19 cellular contexts compared by ENCODE assay signal in genomic region chr5:131387236-131387635, GRCh38.
DNase-seq lines count a peak whose midpoint lies in the region; ATAC-seq and TF ChIP-seq lines count a peak whose summit lies in the region.
"Had no signal": no experiment of that assay in that cellular context is flagged by ENCODE, and none has a peak within 500 bp of the region (broad histone marks: within the 10 kb centered on the region; RNA-seq: fewer than 3 reads in every experiment).

No MANE protein-coding gene starts in this region.

- H3K4me3 ChIP-seq in cardiac muscle cell = no peak overlapping the region
- no peak overlapping the region for H3K4me3 ChIP-seq in heart right ventricle
- no peak overlapping the region for H3K4me3 ChIP-seq in naive thymus-derived CD4-positive, alpha-beta T cell (ENCODE audit: low read length)
- H3K4me3 ChIP-seq: body of pancreas, GM23248, vagina had no signal

- no peak overlapping the region for H2BK120ac ChIP-seq in H9 (ENCODE audit: low read depth, low read length, poor library complexity, severe bottlenecking)

- H3K9me3 Mint-ChIP-seq in activated naive CD8-positive, alpha-beta T cell treated with anti-CD3 and anti-CD28 coated beads, Interleukin-2, amount 10 ng/mL, durations not matched to agents 7 days and 5 days = no peaks in the 10 kb centered on the region
- no peaks in the 10 kb centered on the region for H3K9me3 Mint-ChIP-seq in naive thymus-derived CD4-positive, alpha-beta T cell
- H3K9me3 Mint-ChIP-seq in H9 = no peaks in the 10 kb centered on the region
- H3K9me3 Mint-ChIP-seq: activated CD4-positive, alpha-beta T cell treated with anti-CD3 and anti-CD28 coated beads, Interleukin-2, amount 10 ng/mL, durations not matched to agents 7 days and 5 days had no signal

- H3K4me1 ChIP-seq in cardiac muscle cell (ENCODE audit: low read depth) = peaks cover 9% of the 10 kb centered on the region
- H3K4me1 ChIP-seq in heart right ventricle = peaks cover 0 to 41% (median 0%) of the 10 kb centered on the region in 9 donors
- H3K4me1 ChIP-seq in naive thymus-derived CD4-positive, alpha-beta T cell (ENCODE audit: control insufficient read depth in 2 of 2, insufficient read depth in 2 of 2, low read length in 2 of 2) = peaks cover 45 to 52% of the 10 kb centered on the region in 2 donors
- no peaks in the 10 kb centered on the region for H3K4me1 ChIP-seq in H9 (ENCODE audit: insufficient read depth, low read length)
- H3K4me1 ChIP-seq: vagina had no signal

- H3K27me3 ChIP-seq in cardiac muscle cell (no peaks in the 10 kb centered on the region), heart right ventricle (no peaks in the 10 kb centered on the region), H9 (ENCODE audit: insufficient read depth, low read length) (no peaks in the 10 kb centered on the region)
- H3K27me3 ChIP-seq in naive thymus-derived CD4-positive, alpha-beta T cell (ENCODE audit: control insufficient read depth in 2 of 2, insufficient read depth in 2 of 2, low read length in 2 of 2) = no peaks in the 10 kb centered on the region
- H3K27me3 ChIP-seq: BE2C, body of pancreas, vagina had no signal

- no peak overlapping the region for H2BK5ac ChIP-seq in H9 (ENCODE audit: insufficient read length, low read length)

- no peaks in the 10 kb centered on the region for H3K27me3 Mint-ChIP-seq in activated naive CD8-positive, alpha-beta T cell treated with anti-CD3 and anti-CD28 coated beads, Interleukin-2, amount 10 ng/mL, durations not matched to agents 7 days and 5 days
- no peaks in the 10 kb centered on the region for H3K27me3 Mint-ChIP-seq in naive thymus-derived CD4-positive, alpha-beta T cell
- no peaks in the 10 kb centered on the region; the same call in 1 of the 2 replicates for H3K27me3 Mint-ChIP-seq in H9 (ENCODE audit: low read depth)
- H3K27me3 Mint-ChIP-seq: activated CD4-positive, alpha-beta T cell treated with anti-CD3 and anti-CD28 coated beads, Interleukin-2, amount 10 ng/mL, durations not matched to agents 7 days and 5 days had no signal

- H2BK15ac ChIP-seq in H9 (ENCODE audit: low read depth, low read length) = no peak overlapping the region

- no peak overlapping the region for H3K4ac ChIP-seq in H9 (ENCODE audit: low read depth, low read length)

- no peak overlapping the region for H3K4me3 Mint-ChIP-seq in activated naive CD8-positive, alpha-beta T cell treated with anti-CD3 and anti-CD28 coated beads, Interleukin-2, amount 10 ng/mL, durations not matched to agents 7 days and 5 days
- H3K4me3 Mint-ChIP-seq in naive thymus-derived CD4-positive, alpha-beta T cell = no peak overlapping the region
- H3K4me3 Mint-ChIP-seq in H9 = no peak overlapping the region
- H3K4me3 Mint-ChIP-seq: activated CD4-positive, alpha-beta T cell treated with anti-CD3 and anti-CD28 coated beads, Interleukin-2, amount 10 ng/mL, durations not matched to agents 7 days and 5 days had no signal

- ATAC-seq in heart right ventricle (no peak), HG03025 (IDR thresholded peaks at IDR 0.05; ENCODE audit: low FRiP score, unreplicated experiment) (no peak)
- ATAC-seq in activated naive CD8-positive, alpha-beta T cell treated with anti-CD3 and anti-CD28 coated beads, Interleukin-2, amount 10 ng/mL, durations not matched to agents 7 days and 5 days (ENCODE audit: low read depth) = no peak
- ATAC-seq in naive thymus-derived CD4-positive, alpha-beta T cell = no peak
- ATAC-seq: body of pancreas had no signal

- no peak overlapping the region for H3K4me2 ChIP-seq in H9 (ENCODE audit: insufficient read depth, insufficient read length, low read length)

- H2AFZ ChIP-seq in H9 (ENCODE audit: low read length) = no peak overlapping the region
- H2AFZ ChIP-seq: GM23248 had no signal

- no peaks in the 10 kb centered on the region for H3K9me3 ChIP-seq in cardiac muscle cell (ENCODE audit: low read depth)
- no peaks in the 10 kb centered on the region for H3K9me3 ChIP-seq in heart right ventricle
- H3K9me3 ChIP-seq in naive thymus-derived CD4-positive, alpha-beta T cell (ENCODE audit: control insufficient read depth in 2 of 3, low read length in 3 of 3) = no peaks in the 10 kb centered on the region
- no peaks in the 10 kb centered on the region for H3K9me3 ChIP-seq in H9 (ENCODE audit: control insufficient read depth, low read depth, low read length)
- H3K9me3 ChIP-seq: BE2C, body of pancreas, vagina had no signal

- no peak overlapping the region for H4K8ac ChIP-seq in H9 (replicated peaks; ENCODE audit: insufficient read length, low read depth, low read length)

- no peak overlapping the region for H3K14ac ChIP-seq in H9 (ENCODE audit: insufficient read depth, low read length)

- H3K4me1 Mint-ChIP-seq in activated naive CD8-positive, alpha-beta T cell treated with anti-CD3 and anti-CD28 coated beads, Interleukin-2, amount 10 ng/mL, durations not matched to agents 7 days and 5 days = peaks cover 55% of the 10 kb centered on the region
- H3K4me1 Mint-ChIP-seq in naive thymus-derived CD4-positive, alpha-beta T cell = peaks cover 28 to 89% (median 78%) of the 10 kb centered on the region in 7 donors
- H3K4me1 Mint-ChIP-seq in H9 = peaks cover 7 to 10% of the 10 kb centered on the region in 2 experiments; a peak in 3 of 4 replicates

- no peak for DNase-seq in cardiac muscle cell (ENCODE audit: low read depth in 1 of 2, low spot score in 1 of 2)
- no peak for DNase-seq in heart right ventricle
- no peak for DNase-seq in activated naive CD8-positive, alpha-beta T cell treated with anti-CD3 and anti-CD28 coated beads, Interleukin-2, amount 10 ng/mL, durations not matched to agents 7 days and 5 days
- DNase-seq in naive thymus-derived CD4-positive, alpha-beta T cell = no peak
- no peak for DNase-seq in NCI-H526 (lab: John Stamatoyannopoulos, UW)
- no peak for DNase-seq in H9
- no peak for DNase-seq in NCI-H446 treated with DMSO at 0.1 percent for 48 hours (lab: John Stamatoyannopoulos, UW)
- DNase-seq: activated CD4-positive, alpha-beta T cell treated with anti-CD3 and anti-CD28 coated beads, Interleukin-2, amount 10 ng/mL, durations not matched to agents 7 days and 5 days; BE2C; body of pancreas; GM23248; head of caudate nucleus; kidney; NCI-H446; small intestine; stimulated activated naive CD4-positive, alpha-beta T cell; T-helper 9 cell had no signal

- no peak overlapping the region for H3K23ac ChIP-seq in H9 (ENCODE audit: insufficient read length, low read depth, low read length)

- H2BK20ac ChIP-seq in H9 (ENCODE audit: low read depth, low read length, poor library complexity, severe bottlenecking) = no peak overlapping the region

- no peaks in the 10 kb centered on the region for H3K79me2 ChIP-seq in H9 (ENCODE audit: insufficient read depth, low read length)

- TF ChIP-seq CTCF in cardiac muscle cell (IDR thresholded peaks at IDR 0.05; ENCODE audit: low read depth, low read length) (no peak), heart right ventricle (IDR thresholded peaks at IDR 0.05) (no peak), H9 (conservative IDR thresholded peaks at IDR 0.05) (no peak)

- H3T11ph ChIP-seq in H9 (ENCODE audit: low read length) = no peak overlapping the region

- 96 to 97% methylated on average over 6 of the region's 6 CpGs for whole genome bisulfite sequencing in heart right ventricle, 2 donors
- no CpG with 5 or more reads among the region's 6 CpGs for WGBS in H9 (ENCODE audit: extremely low coverage, insufficient read length, low lambda C conversion rate)

- H3K56ac ChIP-seq in H9 (ENCODE audit: insufficient read length, low read depth, low read length) = no peak overlapping the region

- no peak overlapping the region for H4K91ac ChIP-seq in H9 (ENCODE audit: insufficient read length, low read depth, low read length)

- H2BK12ac ChIP-seq in H9 (ENCODE audit: insufficient read length, low read depth, low read length) = no peak overlapping the region

- H3K18ac ChIP-seq in H9 (ENCODE audit: insufficient read length, low read depth, low read length) = no peak overlapping the region

- H3K79me1 ChIP-seq in H9 (ENCODE audit: insufficient read depth, low read depth, low read length, poor library complexity, severe bottlenecking) = no peaks in the 10 kb centered on the region

- no peak overlapping the region for H4K5ac ChIP-seq in H9 (ENCODE audit: insufficient read length, low read depth, low read length)

- H3K9ac ChIP-seq in H9 (ENCODE audit: extremely low read depth, insufficient read length, low read length) = no peak overlapping the region
- H3K9ac ChIP-seq: GM23248 had no signal

- peaks cover 36% of the 10 kb centered on the region for H3K36me3 Mint-ChIP-seq in activated naive CD8-positive, alpha-beta T cell treated with anti-CD3 and anti-CD28 coated beads, Interleukin-2, amount 10 ng/mL, durations not matched to agents 7 days and 5 days
- peaks cover 8 to 40% (median 27%) of the 10 kb centered on the region in 5 donors for H3K36me3 Mint-ChIP-seq in naive thymus-derived CD4-positive, alpha-beta T cell
- peaks cover 4 to 14% (median 11%) of the 10 kb centered on the region in 3 experiments; a peak in 5 of 7 replicates for H3K36me3 Mint-ChIP-seq in H9 (ENCODE audit: insufficient read depth in 1 of 3, low read depth in 3 of 3)

- peak overlapping the region; percentile 45 for H3K27ac ChIP-seq in cardiac muscle cell
- H3K27ac ChIP-seq in heart right ventricle = peak overlapping the region in 5 of 10 donors; percentile 24 to 50 (median 34)
- H3K27ac ChIP-seq in naive thymus-derived CD4-positive, alpha-beta T cell (ENCODE audit: low read depth, low read length) = no peak overlapping the region
- H3K27ac ChIP-seq in H9 (ENCODE audit: insufficient read length, low read depth, low read length) = no peak overlapping the region
- H3K27ac ChIP-seq: GM23248, vagina had no signal

- intact Hi-C loops in heart right ventricle (cut with DNase I) = loop anchor here in 3 of 10 donors (10.0 kb wide), 2 partner anchors 122 to 222 kb away; partner anchors contain the start of genes CDC42SE2 (in 2 of the 3) and HINT1 (in 1 of the 3)
- intact Hi-C loops in naive thymus-derived CD4-positive, alpha-beta T cell (cut with micrococcal nuclease) = no loop called here

- CTCF ChIA-PET in naive thymus-derived CD4-positive, alpha-beta T cell (lab: Charles Lee) = no interaction called here

- peaks cover 3% of the 10 kb centered on the region for H3K36me3 ChIP-seq in cardiac muscle cell
- peaks cover 0 to 71% (median 0%) of the 10 kb centered on the region in 9 donors for H3K36me3 ChIP-seq in heart right ventricle
- peaks cover 17 to 49% (median 21%) of the 10 kb centered on the region in 3 experiments for H3K36me3 ChIP-seq in naive thymus-derived CD4-positive, alpha-beta T cell (ENCODE audit: control insufficient read depth in 2 of 3, insufficient read depth in 3 of 3, low read length in 3 of 3)
- H3K36me3 ChIP-seq: vagina had no signal

- peak overlapping the region; percentile 34 for H3K27ac Mint-ChIP-seq in activated naive CD8-positive, alpha-beta T cell treated with anti-CD3 and anti-CD28 coated beads, Interleukin-2, amount 10 ng/mL, durations not matched to agents 7 days and 5 days
- peak overlapping the region; percentile 49 to 97 (median 81) for H3K27ac Mint-ChIP-seq in naive thymus-derived CD4-positive, alpha-beta T cell
- peak overlapping the region in 1 of 3 experiments; percentile 59; a peak in 1 of 7 replicates for H3K27ac Mint-ChIP-seq in H9

- POLR2A ChIA-PET in activated naive CD8-positive, alpha-beta T cell treated with anti-CD3 and anti-CD28 coated beads, Interleukin-2, amount 10 ng/mL, durations not matched to agents 7 days and 5 days (lab: Charles Lee) = interaction anchor here (0.9 kb wide), 1 partner anchor 67 kb away, joined by 3 read pairs; no protein-coding TSS in a partner anchor
- POLR2A ChIA-PET in naive thymus-derived CD4-positive, alpha-beta T cell (lab: Charles Lee) = interaction anchor here (1.0 to 2.5 kb wide), 5 partner anchors 9 to 179 kb away, joined by 3 to 11 read pairs (median 4); partner anchors contain the start of gene CDC42SE2

- H4K20me1 ChIP-seq in H9 (ENCODE audit: control insufficient read depth, insufficient read depth, insufficient read length) = no peaks in the 10 kb centered on the region

- no peak overlapping the region for H2AK5ac ChIP-seq in H9 (ENCODE audit: insufficient read length, low read length)

- no peaks in the 10 kb centered on the region for H3K23me2 ChIP-seq in H9 (ENCODE audit: insufficient read length, low read depth, low read length, poor library complexity, severe bottlenecking)
